9 cellular contexts compared by ENCODE assay signal in genomic region chr10:110529596-110530011, GRCh38. TPM values are rescaled to one million over a fixed set of nuclear protein-coding genes. Genes with fewer than 3 reads are reported as not detected.
DNase-seq lines count a peak whose midpoint lies in the region; ATAC-seq lines count a peak whose summit lies in the region.
"Had no signal": no experiment of that assay in that cellular context is flagged by ENCODE, and none has a peak within 500 bp of the region (broad histone marks: within the 10 kb centered on the region; RNA-seq: fewer than 3 reads in every experiment).

No MANE protein-coding gene starts in this region.

- no peaks in the 10 kb centered on the region for H4K20me1 ChIP-seq in GM23248 (ENCODE audit: insufficient read depth)

- in situ Hi-C loops in GM23248 (cut with MboI) = no loop called here

- H3K36me3 ChIP-seq in ACC112 (ENCODE audit: insufficient read depth, low read length) (no peaks in the 10 kb centered on the region), GM23248 (ENCODE audit: low read depth) (no peaks in the 10 kb centered on the region), iPS-20b (ENCODE audit: insufficient read depth, low read depth, low read length) (no peaks in the 10 kb centered on the region)
- H3K36me3 ChIP-seq: Peyer's patch had no signal

- H3K4me3 ChIP-seq in ACC112 (ENCODE audit: low read depth, low read length) (peak overlapping the region; percentile 27; the same call in 1 of the 2 replicates), GM23248 (no peak overlapping the region), iPS-20b (ENCODE audit: low read length) (peak overlapping the region; percentile 60)

- peaks cover 57% of the 10 kb centered on the region for H3F3A ChIP-seq in GM23248 (ENCODE audit: insufficient read depth)

- peaks cover 56% of the 10 kb centered on the region for H3K4me1 ChIP-seq in ACC112 (ENCODE audit: control insufficient read depth, insufficient read depth, low read length, unreplicated experiment)
- peaks cover 57% of the 10 kb centered on the region for H3K4me1 ChIP-seq in GM23248 (ENCODE audit: insufficient read depth)
- H3K4me1 ChIP-seq in iPS-20b (ENCODE audit: insufficient read depth, low read length) = peaks cover 9% of the 10 kb centered on the region; the same call in 1 of the 2 replicates

- DNase-seq in GM23248 (peak; percentile 56), EL (no peak)
- peak; percentile 50 to 52 for DNase-seq in activated T-cell treated with anti-CD3 and anti-CD28 coated beads, Interleukin-2, amount 50 U/mL, for 48 hours

- H3K9me2 ChIP-seq in GM23248 (ENCODE audit: insufficient read depth) = no peaks in the 10 kb centered on the region

- H2AFZ ChIP-seq in ACC112 (ENCODE audit: low read length, unreplicated experiment) (no peak overlapping the region), GM23248 (no peak overlapping the region)

- peak overlapping the region; percentile 37 for H3K9ac ChIP-seq in GM23248
- peak overlapping the region; percentile 81; the same call in 1 of the 2 replicates for H3K9ac ChIP-seq in iPS-20b (ENCODE audit: low read depth, low read length)

- ATAC-seq in HG02981 (IDR thresholded peaks at IDR 0.05; ENCODE audit: unreplicated experiment) (no peak), GM19351 (IDR thresholded peaks at IDR 0.05; ENCODE audit: unreplicated experiment) (no peak), HG02798 (IDR thresholded peaks at IDR 0.05; ENCODE audit: poor library complexity, unreplicated experiment) (no peak)

- peak overlapping the region; percentile 84 for H3K27ac ChIP-seq in ACC112 (ENCODE audit: low read depth, low read length)
- H3K27ac ChIP-seq in GM23248 = peak overlapping the region; percentile 75
- peak overlapping the region; percentile 59 for H3K27ac ChIP-seq in iPS-20b (ENCODE audit: low read length)

- H3K9me3 ChIP-seq in GM23248 (ENCODE audit: low read depth) (no peaks in the 10 kb centered on the region), iPS-20b (ENCODE audit: insufficient read depth, low read depth, low read length) (no peaks in the 10 kb centered on the region)
- H3K9me3 ChIP-seq: Peyer's patch had no signal

- peak overlapping the region; percentile 13 for H3K4me2 ChIP-seq in GM23248 (ENCODE audit: unreplicated experiment)

- WGBS in GM23248 (ENCODE audit: low coverage in 1 of 2, low lambda C conversion rate in 2 of 2, missing lambda C conversion rate in 2 of 2), 2 experiments = 23 to 29% methylated on average over 6 of the region's 6 CpGs

- H3K79me2 ChIP-seq in ACC112 (ENCODE audit: control insufficient read depth, insufficient read depth, low read length, unreplicated experiment) (no peaks in the 10 kb centered on the region), GM23248 (ENCODE audit: insufficient read depth) (no peaks in the 10 kb centered on the region)

- H3K27me3 ChIP-seq in ACC112 (ENCODE audit: insufficient read depth, low read length) = no peaks in the 10 kb centered on the region
- H3K27me3 ChIP-seq in GM23248 (replicated peaks; ENCODE audit: insufficient read depth) = no peaks in the 10 kb centered on the region
- H3K27me3 ChIP-seq in iPS-20b (ENCODE audit: insufficient read depth, low read length) = no peaks in the 10 kb centered on the region
- H3K27me3 ChIP-seq: Peyer's patch had no signal

RNA-seq across cellular contexts. Expression of gene DUSP5, which starts 31.9 kb away (rescaled TPM):
- total RNA-seq in GM23248 (2014; rRNA removed; shearing (Covaris generic)) = 17.8 and 18.0 TPM in 2 replicates
- polyA plus RNA-seq in GM23248 (2016; fragmentation: Nextera tagmentation; extraction: Ambion mirVana) = 5.8 and 13.3 TPM in 2 replicates

RNA-seq across cellular contexts. Expression of gene SMC3, which starts 37.9 kb away (rescaled TPM):
- total RNA-seq in GM23248 (2014; rRNA removed; shearing (Covaris generic)) = 14.4 and 17.8 TPM in 2 replicates
- 57.7 and 60.5 TPM in 2 replicates for polyA plus RNA-seq in GM23248 (2016; fragmentation: Nextera tagmentation; extraction: Ambion mirVana)
